In the genomic region with DNA sequence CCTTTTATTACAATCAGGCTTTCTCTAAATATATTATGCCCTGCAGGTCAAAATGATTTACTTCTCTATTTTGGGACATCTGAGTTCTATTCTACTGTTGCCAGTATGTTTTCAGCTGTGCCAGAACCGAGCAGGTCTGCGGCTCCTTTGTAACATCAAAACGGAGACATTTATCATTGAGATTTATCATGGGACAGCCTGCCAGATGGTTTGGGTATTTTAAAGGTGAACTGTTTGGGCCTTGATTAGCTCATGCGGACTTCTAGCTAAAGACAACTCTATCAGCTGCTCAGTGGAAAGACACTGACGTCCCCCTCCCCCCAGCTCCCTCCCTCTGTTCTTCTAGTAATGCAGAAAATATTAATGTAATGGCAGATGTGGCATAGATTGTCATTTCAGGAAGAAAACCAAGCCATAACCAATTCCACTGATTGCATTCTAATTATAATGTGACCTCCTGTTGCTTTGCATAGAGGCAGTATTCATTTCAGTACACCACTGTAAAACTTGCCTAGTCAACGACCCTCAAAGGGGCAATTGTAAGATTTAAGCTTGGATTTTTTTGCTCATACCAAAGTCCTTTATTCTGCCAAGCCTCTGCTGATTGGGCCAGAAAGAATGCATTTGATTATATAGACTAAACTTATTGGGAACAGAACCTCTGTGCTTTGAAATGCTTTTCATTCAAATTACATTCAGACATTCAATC, we compare ENCODE assay signal across 20 cellular contexts.
A peak's percentile ranks its signal among the peaks of the same experiment; 100 is the strongest.
DNase-seq lines count a peak whose midpoint lies in the region; ATAC-seq and TF ChIP-seq lines count a peak whose summit lies in the region.
"Had no signal": no experiment of that assay in that cellular context is flagged by ENCODE, and none has a peak within 500 bp of the region (broad histone marks: within the 10 kb centered on the region; RNA-seq: fewer than 3 reads in every experiment).

No MANE protein-coding gene starts in this region.

- peak overlapping the region in 3 of 4 donors; percentile 54 to 73 (median 59) for H3K27ac ChIP-seq in esophagus squamous epithelium
- H3K27ac ChIP-seq in CD8-positive, alpha-beta T cell (ENCODE audit: low read depth, low read length), result no peak overlapping the region
- H3K27ac ChIP-seq: cardiac muscle cell, foreskin keratinocyte had no signal

- peaks cover 0 to 8% (median 0%) of the 10 kb centered on the region in 3 donors for H3K4me1 ChIP-seq in esophagus squamous epithelium
- no peaks in the 10 kb centered on the region for H3K4me1 ChIP-seq in CD8-positive, alpha-beta T cell (ENCODE audit: insufficient read depth, low read length)
- H3K4me1 ChIP-seq: foreskin keratinocyte had no signal

- DNase-seq in COLO829 (ENCODE audit: low spot score) (peak; percentile 73), NCI-H524 treated with DMSO at 0.1 percent for 48 hours (lab: John Stamatoyannopoulos, UW) (peak; percentile 12), esophagus squamous epithelium (lab: John Stamatoyannopoulos, UW) (no peak), pons (ENCODE audit: low spot score) (peak; percentile 6), NCI-H1417 (lab: John Stamatoyannopoulos, UW) (no peak)
- DNase-seq in CD8-positive, alpha-beta T cell, result no peak
- DNase-seq: ACHN; activated naive CD4-positive, alpha-beta T cell; COR-L47; effector memory CD8-positive, alpha-beta T cell; foreskin keratinocyte; H7; NCI-H2029 treated with DMSO at 0.1 percent for 48 hours; stimulated activated naive CD4-positive, alpha-beta T cell had no signal

- H3K27me3 ChIP-seq in esophagus squamous epithelium, result no peaks in the 10 kb centered on the region
- no peaks in the 10 kb centered on the region for H3K27me3 ChIP-seq in CD8-positive, alpha-beta T cell (ENCODE audit: insufficient read depth, low read length)
- H3K27me3 ChIP-seq: cardiac muscle cell, foreskin keratinocyte had no signal

- H3K9me3 ChIP-seq in esophagus squamous epithelium, result no peaks in the 10 kb centered on the region
- H3K9me3 ChIP-seq in CD8-positive, alpha-beta T cell (ENCODE audit: low read length), result no peaks in the 10 kb centered on the region

- H3K4me3 ChIP-seq in esophagus squamous epithelium, result no peak overlapping the region
- H3K4me3 ChIP-seq in CD8-positive, alpha-beta T cell (ENCODE audit: low read depth, low read length), result no peak overlapping the region
- H3K4me3 ChIP-seq: cardiac muscle cell, GM12878, lung had no signal

- WGBS in esophagus squamous epithelium, 2 donors, result 42 to 48% methylated on average over 6 of the region's 6 CpGs

- H3K4me1 Mint-ChIP-seq in CD8-positive, alpha-beta T cell (ENCODE audit: low read depth), result no peaks in the 10 kb centered on the region

- H3K27me3 Mint-ChIP-seq in CD8-positive, alpha-beta T cell (ENCODE audit: low read depth), result peaks cover 3% of the 10 kb centered on the region
- H3K27me3 Mint-ChIP-seq: effector memory CD8-positive, alpha-beta T cell had no signal

- no peak for TF ChIP-seq POLR2A in esophagus squamous epithelium (IDR thresholded peaks at IDR 0.05)

- intact Hi-C loops in esophagus squamous epithelium (cut with DNase I), result no loop called here
- intact Hi-C loops in CD8-positive, alpha-beta T cell (cut with DNase I, micrococcal nuclease), result no loop called here

- no peaks in the 10 kb centered on the region for H3K36me3 ChIP-seq in esophagus squamous epithelium
- no peaks in the 10 kb centered on the region for H3K36me3 ChIP-seq in CD8-positive, alpha-beta T cell (ENCODE audit: insufficient read depth, low read length)
- H3K36me3 ChIP-seq: cardiac muscle cell had no signal

- no peak for ATAC-seq in CD8-positive, alpha-beta T cell
- no peak for ATAC-seq in HG03097 (IDR thresholded peaks at IDR 0.05; ENCODE audit: low FRiP score, unreplicated experiment)
- ATAC-seq in GM18907 (IDR thresholded peaks at IDR 0.05; ENCODE audit: unreplicated experiment), result no peak
- ATAC-seq: effector memory CD8-positive, alpha-beta T cell; foreskin keratinocyte; GM12878 had no signal

- CTCF ChIA-PET in CD8-positive, alpha-beta T cell (lab: Charles Lee), result no interaction called here

- H3K36me3 Mint-ChIP-seq in CD8-positive, alpha-beta T cell, result no peaks in the 10 kb centered on the region

- H3K27ac Mint-ChIP-seq in CD8-positive, alpha-beta T cell, result no peak overlapping the region
- H3K27ac Mint-ChIP-seq: effector memory CD8-positive, alpha-beta T cell; T-helper 1 cell treated with Interleukin-12 subunit alpha and Interleukin-12 subunit beta and Interleukin-4 antibody, amounts not matched to agents 30 μg/mL and 1 μg/mL, for 36 hours had no signal

- TF ChIP-seq CTCF in esophagus squamous epithelium (IDR thresholded peaks at IDR 0.05), result no peak
- TF ChIP-seq CTCF in CD8-positive, alpha-beta T cell (IDR thresholded peaks at IDR 0.05), result no peak

- H3K9me3 Mint-ChIP-seq in CD8-positive, alpha-beta T cell, result no peaks in the 10 kb centered on the region
- H3K9me3 Mint-ChIP-seq: T-helper 1 cell treated with Interleukin-12 subunit alpha and Interleukin-12 subunit beta and Interleukin-4 antibody, amounts not matched to agents 30 μg/mL and 1 μg/mL, for 36 hours had no signal

- no peak overlapping the region for H3K4me3 Mint-ChIP-seq in CD8-positive, alpha-beta T cell
- H3K4me3 Mint-ChIP-seq: effector memory CD8-positive, alpha-beta T cell; T-helper 1 cell treated with Interleukin-12 subunit alpha and Interleukin-12 subunit beta and Interleukin-4 antibody, amounts not matched to agents 30 μg/mL and 1 μg/mL, for 36 hours had no signal

- POLR2A ChIA-PET in CD8-positive, alpha-beta T cell (lab: Charles Lee), result no interaction called here

Comparison
In these comparisons a context has a peak if more than half of its experiments do, and no peak if none do; other contexts are left out.
1. DNase-seq: peak in COLO829 (single experiment), NCI-H524 treated with DMSO at 0.1 percent for 48 hours (single experiment) and pons (single experiment); none in esophagus squamous epithelium (single experiment), NCI-H1417 (0 of 3) and CD8-positive, alpha-beta T cell (0 of 7).